ENCODE assay signal across 8 cellular contexts in the genomic region with DNA sequence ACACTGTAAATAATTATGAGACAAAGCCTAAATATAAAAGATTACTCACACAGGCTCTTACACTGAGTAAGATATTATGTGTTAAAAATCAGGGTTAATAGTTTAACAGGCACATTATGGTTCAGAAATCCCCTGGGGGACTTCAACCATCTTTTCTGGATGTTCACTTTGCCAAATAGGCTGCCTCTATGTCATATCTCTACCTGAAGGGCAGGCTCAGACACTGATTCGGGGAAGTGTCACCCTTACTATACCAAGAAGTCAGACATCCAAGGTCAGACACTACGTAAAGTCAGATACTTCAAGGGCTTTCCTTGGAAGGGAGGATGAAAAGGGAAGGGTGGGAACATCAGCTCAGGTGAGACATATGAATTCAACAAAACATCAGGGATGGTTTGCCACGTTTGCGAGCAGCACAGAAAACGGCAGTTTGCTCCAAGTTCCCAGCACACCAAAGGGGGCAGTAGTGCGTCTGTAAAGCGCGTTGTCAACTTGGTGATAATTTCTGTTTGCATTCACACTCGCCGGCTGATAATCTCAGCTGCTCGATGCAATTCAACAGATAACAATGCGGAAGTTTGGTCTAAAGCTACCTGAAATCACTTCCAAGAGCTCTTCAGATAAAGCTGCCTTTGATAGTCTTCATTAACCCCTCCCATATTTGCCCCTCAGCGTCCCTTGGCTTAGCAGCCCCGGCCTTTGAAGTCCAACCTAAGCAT.
A peak's percentile ranks its signal among the peaks of the same experiment; 100 is the strongest.
DNase-seq lines count a peak whose midpoint lies in the region; ATAC-seq and TF ChIP-seq lines count a peak whose summit lies in the region.

No MANE protein-coding gene starts in this region.

- peak; percentile 91 for TF ChIP-seq CTCF in GM12875 (IDR thresholded peaks at IDR 0.05; ENCODE audit: borderline replicate concordance, insufficient read depth, low read depth, low read length)

- DNase-seq in NCI-H1048 (lab: John Stamatoyannopoulos, UW): peak; percentile 52
- peak; percentile 73 for DNase-seq in T follicular helper cell (ENCODE audit: low read depth)
- DNase-seq in anterior cingulate cortex (lab: John Stamatoyannopoulos, UW): peak in 52 of 58 donors; percentile 19 to 83 (median 63)
- DNase-seq in hepatic stellate cell (ENCODE audit: low spot score): peak; percentile 60
- no peak for DNase-seq in cortex of kidney (lab: John Stamatoyannopoulos, UW)

- H3K27me3 ChIP-seq in rectal smooth muscle tissue (ENCODE audit: control insufficient read depth, insufficient read depth, low read length): no peaks in the 10 kb centered on the region

- peak overlapping the region; percentile 46 for H3K9ac ChIP-seq in rectal smooth muscle tissue (ENCODE audit: low read length)

- H3K36me3 ChIP-seq in rectal smooth muscle tissue (ENCODE audit: control insufficient read depth, insufficient read depth, low read length): no peaks in the 10 kb centered on the region

- H3K4me3 ChIP-seq in GM12875 (ENCODE audit: low read depth, low read length) (peak overlapping the region; percentile 55), rectal smooth muscle tissue (ENCODE audit: low read length) (peak overlapping the region; percentile 86)

- ATAC-seq in HG02623 (IDR thresholded peaks at IDR 0.05; ENCODE audit: unreplicated experiment): peak; percentile 37

- peak overlapping the region; percentile 82 for H3K27ac ChIP-seq in rectal smooth muscle tissue (ENCODE audit: low read depth, low read length)

- H3K4me1 ChIP-seq in rectal smooth muscle tissue (ENCODE audit: control insufficient read depth, insufficient read depth, low read length): no peaks in the 10 kb centered on the region
